11 cellular contexts compared by ENCODE assay signal in the genomic region with DNA sequence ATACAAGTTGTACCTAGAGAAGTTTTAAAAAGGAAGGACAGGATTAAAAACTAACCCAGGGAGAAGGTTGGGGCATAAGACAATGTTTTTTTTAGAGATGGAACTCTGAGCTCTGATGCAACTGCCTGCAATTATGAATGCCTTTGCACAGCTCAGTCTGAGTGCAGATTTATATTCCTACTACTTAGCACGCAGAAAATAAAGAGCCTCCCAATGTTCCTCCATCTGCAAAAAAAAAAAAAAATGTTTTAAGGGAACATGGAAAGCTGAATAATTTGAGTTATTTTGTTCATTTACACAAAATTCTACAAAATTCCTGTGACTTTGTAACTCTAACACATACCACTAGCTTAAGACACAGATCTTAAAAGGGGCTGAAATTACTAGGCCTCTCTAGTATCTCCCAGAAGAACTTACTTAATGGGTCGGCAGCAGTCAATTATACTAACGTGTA. TPM values are rescaled to one million over a fixed set of nuclear protein-coding genes. Genes with fewer than 3 reads are reported as not detected.
DNase-seq lines count a peak whose midpoint lies in the region; TF ChIP-seq lines count a peak whose summit lies in the region.
"Had no signal": no experiment of that assay in that cellular context is flagged by ENCODE, and none has a peak within 500 bp of the region (broad histone marks: within the 10 kb centered on the region; RNA-seq: fewer than 3 reads in every experiment).

No MANE protein-coding gene starts in this region.

- H3K36me3 Mint-ChIP-seq in osteocyte (ENCODE audit: unreplicated experiment), result peaks cover 14% of the 10 kb centered on the region

- no peak overlapping the region for H3K4me3 Mint-ChIP-seq in osteocyte (ENCODE audit: unreplicated experiment)
- H3K4me3 Mint-ChIP-seq: activated naive CD8-positive, alpha-beta T cell; neural progenitor cell had no signal

- DNase-seq in LoVo (ENCODE audit: low spot score), result peak; percentile 83
- peak; percentile 89 for DNase-seq in dedifferentiated amniotic fluid mesenchymal stem cell (ENCODE audit: extremely low spot score)
- no peak for DNase-seq in osteocyte (ENCODE audit: extremely low spot score, unreplicated experiment)
- DNase-seq in NCI-H526 (lab: John Stamatoyannopoulos, UW), result no peak
- DNase-seq in RKO (ENCODE audit: low spot score), result no peak
- DNase-seq in SW 1271 (lab: John Stamatoyannopoulos, UW), result no peak
- DNase-seq in stimulated activated CD4-positive, alpha-beta T cell treated with anti-CD3 and anti-CD28 coated beads, Interleukin-2, amount 100 ng/mL, for 24 hours, result no peak
- DNase-seq: heart right ventricle had no signal

- H3K4me2 ChIP-seq in BLaER1 treated with 17β-estradiol and CSF1 and Interleukin-3, amounts not matched to agents 10 nM and 100 nM, result peak overlapping the region in 7 of 11 experiments; percentile 0 to 77 (median 4); a peak in 3 of 22 replicates
- H3K4me2 ChIP-seq: neural progenitor cell had no signal

- H3K27ac ChIP-seq in BLaER1 treated with 17β-estradiol and CSF1 and Interleukin-3, amounts not matched to agents 10 nM and 100 nM, result peak overlapping the region in 2 of 11 experiments; percentile 28 to 34; a peak in 2 of 22 replicates
- H3K27ac ChIP-seq: neural progenitor cell had no signal

- H3K9ac ChIP-seq in BLaER1 treated with 17β-estradiol and CSF1 and Interleukin-3, amounts not matched to agents 10 nM and 100 nM, result peak overlapping the region in 1 of 11 experiments; percentile 51; a peak in 1 of 22 replicates
- H3K9ac ChIP-seq: neural progenitor cell had no signal

- peaks cover 6 to 38% (median 11%) of the 10 kb centered on the region in 11 experiments; a peak in 15 of 22 replicates for H3K36me3 ChIP-seq in BLaER1 treated with 17β-estradiol and CSF1 and Interleukin-3, amounts not matched to agents 10 nM and 100 nM
- H3K36me3 ChIP-seq: neural progenitor cell had no signal

- H4K20me1 ChIP-seq in BLaER1 treated with 17β-estradiol and CSF1 and Interleukin-3, amounts not matched to agents 10 nM and 100 nM, result peaks cover 6 to 88% (median 62%) of the 10 kb centered on the region in 11 experiments; a peak in 17 of 22 replicates

- H3K4me1 Mint-ChIP-seq in osteocyte (ENCODE audit: unreplicated experiment), result peaks cover 45% of the 10 kb centered on the region

- peak overlapping the region; percentile 94 for H3K27ac Mint-ChIP-seq in osteocyte (ENCODE audit: unreplicated experiment)

- H3K27me3 Mint-ChIP-seq in osteocyte (ENCODE audit: unreplicated experiment), result no peaks in the 10 kb centered on the region
- H3K27me3 Mint-ChIP-seq: activated naive CD8-positive, alpha-beta T cell had no signal

- TF ChIP-seq CTCF in osteocyte (IDR thresholded peaks at IDR 0.05), result no peak

- no peak overlapping the region for H3K4me3 ChIP-seq in BLaER1 treated with 17β-estradiol and CSF1 and Interleukin-3, amounts not matched to agents 10 nM and 100 nM
- H3K4me3 ChIP-seq: heart right ventricle, neural progenitor cell had no signal

- no peaks in the 10 kb centered on the region for H3K27me3 ChIP-seq in BLaER1 treated with 17β-estradiol and CSF1 and Interleukin-3, amounts not matched to agents 10 nM and 100 nM
- H3K27me3 ChIP-seq: heart right ventricle, neural progenitor cell had no signal

- H3K9me3 ChIP-seq in BLaER1 treated with 17β-estradiol and CSF1 and Interleukin-3, amounts not matched to agents 10 nM and 100 nM (replicated peaks in 1 of 11), result peaks cover 0 to 11% (median 10%) of the 10 kb centered on the region in 11 experiments; a peak in 15 of 22 replicates
- H3K9me3 ChIP-seq: heart right ventricle had no signal

- H3K4me1 ChIP-seq in BLaER1 treated with 17β-estradiol and CSF1 and Interleukin-3, amounts not matched to agents 10 nM and 100 nM, result peaks cover 36 to 50% (median 46%) of the 10 kb centered on the region in 10 experiments
- H3K4me1 ChIP-seq: neural progenitor cell had no signal

- H3K9me3 Mint-ChIP-seq in osteocyte (ENCODE audit: unreplicated experiment), result no peaks in the 10 kb centered on the region

RNA-seq across cellular contexts. Expression of gene CLIP1, which starts 15.7 kb away (rescaled TPM):
- total RNA-seq in osteocyte, result 100.0 and 103 TPM in 2 replicates

Comparison
In these comparisons a context has a peak if more than half of its experiments do, and no peak if none do; other contexts are left out.
1. DNase-seq: peak in LoVo (single experiment) and dedifferentiated amniotic fluid mesenchymal stem cell (single experiment); none in osteocyte (single experiment), NCI-H526 (0 of 2), RKO (single experiment), SW 1271 (0 of 2) and stimulated activated CD4-positive, alpha-beta T cell treated with anti-CD3 and anti-CD28 coated beads, Interleukin-2, amount 100 ng/mL, for 24 hours (0 of 2).